Comparison of ENCODE assay signal across 2 cellular contexts in genomic region chr3:129483870-129484269, GRCh38.
TF ChIP-seq lines count a peak whose summit lies in the region.

No MANE protein-coding gene starts in this region.

TF ChIP-seq in GM23338, 12 proteins besides CTCF, POLR2A, EP300 and RAD21 (continued from another document):
- no peak for TF ChIP-seq REST (IDR thresholded peaks at IDR 0.05; ENCODE audit: unreplicated experiment)
- TF ChIP-seq CREB1 (CRISPR knock-in tag; IDR thresholded peaks at IDR 0.05; ENCODE audit: low read depth), result no peak
- TF ChIP-seq ZNF462 (CRISPR knock-in tag; IDR thresholded peaks at IDR 0.05), result no peak
- no peak for TF ChIP-seq EZH2phosphoT487 (IDR thresholded peaks at IDR 0.05; ENCODE audit: unreplicated experiment)

TF ChIP-seq in WTC11, 78 proteins besides CTCF, POLR2A, EP300 and RAD21 (continued from another document):
- TF ChIP-seq ATF1 (CRISPR knock-in tag; IDR thresholded peaks at IDR 0.05), result no peak
- no peak for TF ChIP-seq NR3C1 (CRISPR knock-in tag; conservative IDR thresholded peaks at IDR 0.05; ENCODE audit: low read depth)
- TF ChIP-seq ATF3 (CRISPR knock-in tag; conservative IDR thresholded peaks at IDR 0.05), result no peak
- no peak for TF ChIP-seq IRF1 (CRISPR knock-in tag; IDR thresholded peaks at IDR 0.05)
- no peak for TF ChIP-seq SMAD4 (CRISPR knock-in tag; IDR thresholded peaks at IDR 0.05)
- no peak for TF ChIP-seq ZNF138 (CRISPR knock-in tag; conservative IDR thresholded peaks at IDR 0.05)
- TF ChIP-seq RORB (CRISPR knock-in tag; IDR thresholded peaks at IDR 0.05), result no peak
- no peak for TF ChIP-seq GTF2I (CRISPR knock-in tag; conservative IDR thresholded peaks at IDR 0.05)
